15 cellular contexts compared by ENCODE assay signal in the genomic region with DNA sequence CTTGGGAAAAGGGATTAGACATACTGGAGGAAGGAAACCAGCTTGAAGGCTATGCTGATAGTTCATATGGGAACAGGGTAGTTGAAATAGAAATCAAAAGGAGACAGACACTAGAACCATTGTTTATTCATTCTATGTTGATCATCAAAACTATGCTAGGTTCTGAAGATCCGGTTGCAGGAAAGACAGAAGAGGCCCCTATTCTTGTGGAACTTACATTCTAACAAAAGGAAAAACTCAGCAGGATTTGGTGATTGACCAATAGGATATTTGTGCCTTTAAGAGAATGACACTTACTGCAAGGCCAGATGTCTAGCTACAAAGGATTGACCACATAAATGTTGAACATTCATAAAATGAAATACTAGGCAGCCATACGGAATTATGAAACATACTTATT.
A peak's percentile ranks its signal among the peaks of the same experiment; 100 is the strongest.
DNase-seq lines count a peak whose midpoint lies in the region; ATAC-seq and TF ChIP-seq lines count a peak whose summit lies in the region.
"Had no signal": no experiment of that assay in that cellular context is flagged by ENCODE, and none has a peak within 500 bp of the region (broad histone marks: within the 10 kb centered on the region; RNA-seq: fewer than 3 reads in every experiment).

No MANE protein-coding gene starts in this region.

- no peak for TF ChIP-seq CTCF in ascending aorta (IDR thresholded peaks at IDR 0.05)
- TF ChIP-seq CTCF in fibroblast of villous mesenchyme (IDR thresholded peaks at IDR 0.05; ENCODE audit: insufficient read depth, low read depth, low read length): no peak

- H3K27ac ChIP-seq in ascending aorta: peak overlapping the region; percentile 88 to 91
- H3K27ac ChIP-seq: neural progenitor cell had no signal

- H3K4me3 ChIP-seq in ascending aorta (no peak overlapping the region), fibroblast of villous mesenchyme (ENCODE audit: low read depth, low read length) (no peak overlapping the region), skeletal muscle satellite cell (ENCODE audit: low read length) (no peak overlapping the region)
- H3K4me3 ChIP-seq: neural progenitor cell had no signal

- H3K4me1 ChIP-seq in ascending aorta (peaks cover 0 to 20% of the 10 kb centered on the region in 2 donors), skeletal muscle satellite cell (ENCODE audit: control insufficient read depth, insufficient read depth, low read length) (peaks cover 42% of the 10 kb centered on the region)
- H3K4me1 ChIP-seq: neural progenitor cell had no signal

- no peaks in the 10 kb centered on the region for H3K9me3 Mint-ChIP-seq in activated CD4-positive, alpha-beta T cell treated with anti-CD3 and anti-CD28 coated beads, Interleukin-2, amount 10 ng/mL, durations not matched to agents 24 days and 14 days
- H3K9me3 Mint-ChIP-seq: CD8-positive, alpha-beta memory T cell; neural progenitor cell; stimulated activated naive CD8-positive, alpha-beta T cell treated with anti-CD3 and anti-CD28 coated beads, Interleukin-15, Interleukin-2, amounts not matched to agents 100 ng/mL and 50 ng/mL, for 24 hours had no signal

- H3K4me1 Mint-ChIP-seq in activated CD4-positive, alpha-beta T cell treated with anti-CD3 and anti-CD28 coated beads, Interleukin-2, amount 10 ng/mL, durations not matched to agents 24 days and 14 days: no peaks in the 10 kb centered on the region
- H3K4me1 Mint-ChIP-seq: CD8-positive, alpha-beta memory T cell had no signal

- DNase-seq in HCEC 1CT: peak; percentile 37
- no peak for DNase-seq in ascending aorta (ENCODE audit: low spot score in 2 of 2)
- DNase-seq in fibroblast of villous mesenchyme (ENCODE audit: low read depth): peak; percentile 33
- DNase-seq in NCI-H1105 treated with DMSO at 0.1 percent for 48 hours (lab: John Stamatoyannopoulos, UW): no peak
- no peak for DNase-seq in AML-193 (lab: John Stamatoyannopoulos, UW)
- no peak for DNase-seq in activated CD4-positive, alpha-beta T cell treated with anti-CD3 and anti-CD28 coated beads, Interleukin-2, amount 10 ng/mL, durations not matched to agents 24 days and 14 days
- DNase-seq: activated CD4-positive, CD25-positive, alpha-beta regulatory T cell; CD8-positive, alpha-beta memory T cell; MM.1S; Right ventricle myocardium superior; stimulated activated CD4-positive, alpha-beta T cell treated with anti-CD3 and anti-CD28 coated beads, Interleukin-4, amount 100 ng/mL, for 4 hours had no signal

- H3K27me3 ChIP-seq in ascending aorta (no peaks in the 10 kb centered on the region), skeletal muscle satellite cell (ENCODE audit: control insufficient read depth, insufficient read depth, low read length) (no peaks in the 10 kb centered on the region)
- H3K27me3 ChIP-seq: neural progenitor cell had no signal

- no peaks in the 10 kb centered on the region for H3K9me3 ChIP-seq in ascending aorta
- H3K9me3 ChIP-seq in skeletal muscle satellite cell (replicated peaks; ENCODE audit: low read length): no peaks in the 10 kb centered on the region

- no peak for ATAC-seq in GM21381 (IDR thresholded peaks at IDR 0.05; ENCODE audit: unreplicated experiment)

- H3K36me3 ChIP-seq in ascending aorta: no peaks in the 10 kb centered on the region
- H3K36me3 ChIP-seq in skeletal muscle satellite cell (ENCODE audit: insufficient read depth, low read length): no peaks in the 10 kb centered on the region
- H3K36me3 ChIP-seq: neural progenitor cell had no signal

- H3K4me3 Mint-ChIP-seq in activated CD4-positive, alpha-beta T cell treated with anti-CD3 and anti-CD28 coated beads, Interleukin-2, amount 10 ng/mL, durations not matched to agents 24 days and 14 days: no peak overlapping the region
- H3K4me3 Mint-ChIP-seq: CD8-positive, alpha-beta memory T cell; neural progenitor cell; stimulated activated naive CD8-positive, alpha-beta T cell treated with anti-CD3 and anti-CD28 coated beads, Interleukin-15, Interleukin-2, amounts not matched to agents 100 ng/mL and 50 ng/mL, for 24 hours had no signal

- intact Hi-C loops in ascending aorta (cut with DNase I): loop anchor here (2.0 to 5.0 kb wide), 4 partner anchors 27 to 305 kb away; a partner anchor contains a TSS
- intact Hi-C loops in activated CD4-positive, alpha-beta T cell treated with anti-CD3 and anti-CD28 coated beads, Interleukin-2, amount 10 ng/mL, durations not matched to agents 24 days and 14 days (cut with micrococcal nuclease): no loop called here

- H3K27me3 Mint-ChIP-seq in activated CD4-positive, alpha-beta T cell treated with anti-CD3 and anti-CD28 coated beads, Interleukin-2, amount 10 ng/mL, durations not matched to agents 24 days and 14 days: no peaks in the 10 kb centered on the region
- H3K27me3 Mint-ChIP-seq: CD8-positive, alpha-beta memory T cell; stimulated activated naive CD8-positive, alpha-beta T cell treated with anti-CD3 and anti-CD28 coated beads, Interleukin-15, Interleukin-2, amounts not matched to agents 100 ng/mL and 50 ng/mL, for 24 hours had no signal

- H3K4me2 ChIP-seq in skeletal muscle satellite cell (ENCODE audit: low read length): no peak overlapping the region
- H3K4me2 ChIP-seq: neural progenitor cell had no signal

- H3K27ac Mint-ChIP-seq in activated CD4-positive, alpha-beta T cell treated with anti-CD3 and anti-CD28 coated beads, Interleukin-2, amount 10 ng/mL, durations not matched to agents 24 days and 14 days: no peak overlapping the region
- H3K27ac Mint-ChIP-seq: CD8-positive, alpha-beta memory T cell; neural progenitor cell; stimulated activated naive CD8-positive, alpha-beta T cell treated with anti-CD3 and anti-CD28 coated beads, Interleukin-15, Interleukin-2, amounts not matched to agents 100 ng/mL and 50 ng/mL, for 24 hours had no signal

- no peaks in the 10 kb centered on the region for H3K36me3 Mint-ChIP-seq in activated CD4-positive, alpha-beta T cell treated with anti-CD3 and anti-CD28 coated beads, Interleukin-2, amount 10 ng/mL, durations not matched to agents 24 days and 14 days (ENCODE audit: low read depth)
- H3K36me3 Mint-ChIP-seq: CD8-positive, alpha-beta memory T cell; neural progenitor cell had no signal

- H3K9ac ChIP-seq in skeletal muscle satellite cell (ENCODE audit: low read depth, low read length): peak overlapping the region; percentile 1
- H3K9ac ChIP-seq: neural progenitor cell had no signal

Comparison
In these comparisons a context has a peak if more than half of its experiments do, and no peak if none do; other contexts are left out.
1. DNase-seq: peak in HCEC 1CT (single experiment) and fibroblast of villous mesenchyme (single experiment); none in ascending aorta (0 of 2), NCI-H1105 treated with DMSO at 0.1 percent for 48 hours (single experiment), AML-193 (0 of 2) and activated CD4-positive, alpha-beta T cell treated with anti-CD3 and anti-CD28 coated beads, Interleukin-2, amount 10 ng/mL, durations not matched to agents 24 days and 14 days (single experiment).